In the genomic region with DNA sequence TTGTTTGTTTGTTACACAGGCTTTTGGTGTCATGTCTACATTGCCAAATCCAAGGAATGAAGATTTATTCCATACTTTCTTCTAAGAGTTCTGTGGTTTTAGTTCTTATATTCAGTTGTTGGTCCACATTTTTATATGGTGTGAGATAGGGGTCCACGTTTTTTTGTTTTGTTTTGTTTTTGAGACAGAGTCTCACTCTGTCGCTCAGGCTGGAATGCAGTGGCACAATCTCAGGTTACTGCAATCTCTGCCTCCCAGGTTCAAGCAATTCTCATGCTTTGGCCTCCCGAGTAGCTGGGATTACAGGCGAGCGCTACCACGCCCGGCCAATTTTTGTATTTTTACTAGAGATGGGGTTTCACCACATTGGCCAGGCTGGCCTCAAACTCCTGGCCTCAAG, we compare ENCODE assay signal across 1 cellular context.
TF ChIP-seq lines count a peak whose summit lies in the region.

No MANE protein-coding gene starts in this region.

TF ChIP-seq in WTC11, 78 proteins besides CTCF, POLR2A, EP300 and RAD21 (continued from another document):
- TF ChIP-seq, protein P1, sequence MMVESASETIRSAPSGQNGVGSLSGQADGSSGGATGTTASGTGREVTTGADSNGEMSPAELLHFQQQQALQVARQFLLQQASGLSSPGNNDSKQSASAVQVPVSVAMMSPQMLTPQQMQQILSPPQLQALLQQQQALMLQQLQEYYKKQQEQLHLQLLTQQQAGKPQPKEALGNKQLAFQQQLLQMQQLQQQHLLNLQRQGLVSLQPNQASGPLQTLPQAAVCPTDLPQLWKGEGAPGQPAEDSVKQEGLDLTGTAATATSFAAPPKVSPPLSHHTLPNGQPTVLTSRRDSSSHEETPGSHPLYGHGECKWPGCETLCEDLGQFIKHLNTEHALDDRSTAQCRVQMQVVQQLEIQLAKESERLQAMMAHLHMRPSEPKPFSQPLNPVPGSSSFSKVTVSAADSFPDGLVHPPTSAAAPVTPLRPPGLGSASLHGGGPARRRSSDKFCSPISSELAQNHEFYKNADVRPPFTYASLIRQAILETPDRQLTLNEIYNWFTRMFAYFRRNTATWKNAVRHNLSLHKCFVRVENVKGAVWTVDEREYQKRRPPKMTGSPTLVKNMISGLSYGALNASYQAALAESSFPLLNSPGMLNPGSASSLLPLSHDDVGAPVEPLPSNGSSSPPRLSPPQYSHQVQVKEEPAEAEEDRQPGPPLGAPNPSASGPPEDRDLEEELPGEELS (CRISPR knock-in tag; IDR thresholded peaks at IDR 0.05) = no peak
- TF ChIP-seq KAT7 (CRISPR knock-in tag; IDR thresholded peaks at IDR 0.05; ENCODE audit: borderline replicate concordance) (no peak), CBFB (CRISPR knock-in tag; IDR thresholded peaks at IDR 0.05; ENCODE audit: low read depth) (no peak), NR1H2 (CRISPR knock-in tag; IDR thresholded peaks at IDR 0.05) (no peak), JUN (CRISPR knock-in tag; IDR thresholded peaks at IDR 0.05) (no peak), ZNF232 (CRISPR knock-in tag; IDR thresholded peaks at IDR 0.05) (no peak), FOXJ3 (CRISPR knock-in tag; IDR thresholded peaks at IDR 0.05; ENCODE audit: borderline replicate concordance) (no peak), SOX15 (CRISPR knock-in tag; IDR thresholded peaks at IDR 0.05) (no peak), TEAD1 (CRISPR knock-in tag; IDR thresholded peaks at IDR 0.05) (no peak)
